Comparison of ENCODE assay signal across 2 cellular contexts in the genomic region with DNA sequence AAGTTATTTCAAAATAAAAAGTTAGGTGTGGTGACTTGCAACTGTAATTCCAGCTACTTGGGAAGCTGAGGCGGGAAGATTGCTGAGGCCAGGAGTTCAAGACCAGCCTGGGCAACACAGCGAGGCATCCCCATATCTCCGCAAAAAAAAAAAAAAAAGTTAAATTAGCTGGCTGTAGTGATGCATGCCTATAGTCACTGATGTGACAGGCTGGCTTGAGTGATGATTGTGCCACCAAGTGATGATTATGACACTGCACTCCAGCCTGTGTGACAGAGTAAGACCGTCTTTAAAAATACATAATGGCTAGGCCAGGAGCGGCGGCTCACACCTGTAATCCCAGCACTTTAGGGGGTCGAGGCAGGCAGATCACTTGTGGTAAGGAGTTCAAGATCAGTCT.
TF ChIP-seq lines count a peak whose summit lies in the region.

No MANE protein-coding gene starts in this region.

TF ChIP-seq in endothelial cell of umbilical vein, 7 proteins besides CTCF, POLR2A, EP300 and RAD21:
- TF ChIP-seq POLR2AphosphoS5 (IDR thresholded peaks at IDR 0.05; ENCODE audit: insufficient read depth, low read depth, low read length) (no peak), EZH2 (IDR thresholded peaks at IDR 0.05; ENCODE audit: borderline replicate concordance, low read depth, low read length, severe bottlenecking) (no peak), JUN (IDR thresholded peaks at IDR 0.05; ENCODE audit: borderline replicate concordance, insufficient read depth, insufficient read length, low read depth) (no peak), MAX (IDR thresholded peaks at IDR 0.05; ENCODE audit: insufficient read depth, insufficient read length) (no peak), GATA2 (IDR thresholded peaks at IDR 0.05; ENCODE audit: insufficient read depth, insufficient read length, low read depth, low read length) (no peak), MYC (IDR thresholded peaks at IDR 0.05; ENCODE audit: low read depth, low read length) (no peak), FOS (IDR thresholded peaks at IDR 0.05; ENCODE audit: borderline replicate concordance, insufficient read depth, low read length) (no peak)

TF ChIP-seq in GM12891, 5 proteins besides CTCF, POLR2A, EP300 and RAD21:
- TF ChIP-seq POU2F2 (IDR thresholded peaks at IDR 0.05; ENCODE audit: low read depth, low read length), result no peak
- no peak for TF ChIP-seq PAX5 (IDR thresholded peaks at IDR 0.05; ENCODE audit: insufficient read depth, low read length, severe bottlenecking)
